ENCODE assay signal across 8 cellular contexts in genomic region chr1:236096660-236097482, GRCh38. TPM values are rescaled to one million over a fixed set of nuclear protein-coding genes. Genes with fewer than 3 reads are reported as not detected.
DNase-seq lines count a peak whose midpoint lies in the region; ATAC-seq and TF ChIP-seq lines count a peak whose summit lies in the region.
"Not testable (repeated sequence)": the region's sequence is repeated elsewhere in the genome, so short reads cannot be mapped to it uniquely, and the experiment has no call there.

No MANE protein-coding gene starts in this region.

- H3K27me3 Mint-ChIP-seq in activated CD8-positive, alpha-beta T cell treated with anti-CD3 and anti-CD28 coated beads for 36 hours = peaks cover 14% of the 10 kb centered on the region
- H3K27me3 Mint-ChIP-seq in osteocyte (ENCODE audit: unreplicated experiment) = not testable (repeated sequence)

- WGBS in body of pancreas, 2 donors = 54 to 58% methylated on average over 15 of the region's 15 CpGs

- not testable (repeated sequence) for H3K4me1 ChIP-seq in body of pancreas

- not testable (repeated sequence) for TF ChIP-seq POLR2A in body of pancreas (IDR thresholded peaks at IDR 0.05)

- not testable (repeated sequence) for H3K4me3 ChIP-seq in body of pancreas

- peak overlapping the region; percentile 11 for H3K4me3 Mint-ChIP-seq in activated CD8-positive, alpha-beta T cell treated with anti-CD3 and anti-CD28 coated beads for 36 hours
- not testable (repeated sequence) for H3K4me3 Mint-ChIP-seq in osteocyte (ENCODE audit: unreplicated experiment)

- POLR2A ChIA-PET in activated CD8-positive, alpha-beta T cell treated with anti-CD3 and anti-CD28 coated beads for 36 hours (lab: Charles Lee) = not testable (repeated sequence)

- H3K4me1 Mint-ChIP-seq in activated CD8-positive, alpha-beta T cell treated with anti-CD3 and anti-CD28 coated beads for 36 hours (ENCODE audit: low read depth); osteocyte (ENCODE audit: unreplicated experiment): not testable (repeated sequence)

- H3K9me3 Mint-ChIP-seq in activated CD8-positive, alpha-beta T cell treated with anti-CD3 and anti-CD28 coated beads for 36 hours = peaks cover 13% of the 10 kb centered on the region
- not testable (repeated sequence) for H3K9me3 Mint-ChIP-seq in osteocyte (ENCODE audit: unreplicated experiment)

- ATAC-seq in HG03521 (IDR thresholded peaks at IDR 0.05; ENCODE audit: unreplicated experiment) (peak; percentile 44), body of pancreas (peak; percentile 58)
- not testable (repeated sequence) for ATAC-seq in activated CD8-positive, alpha-beta T cell treated with anti-CD3 and anti-CD28 coated beads for 36 hours; left cardiac atrium

- not testable (repeated sequence) for H3K36me3 Mint-ChIP-seq in activated CD8-positive, alpha-beta T cell treated with anti-CD3 and anti-CD28 coated beads for 36 hours (ENCODE audit: low read depth); osteocyte (ENCODE audit: unreplicated experiment)

- TF ChIP-seq CTCF in activated CD8-positive, alpha-beta T cell treated with anti-CD3 and anti-CD28 coated beads for 36 hours (IDR thresholded peaks at IDR 0.05); body of pancreas (IDR thresholded peaks at IDR 0.05); osteocyte (IDR thresholded peaks at IDR 0.05): not testable (repeated sequence)

- not testable (repeated sequence) for H3K27me3 ChIP-seq in body of pancreas

- H3K9me3 ChIP-seq in body of pancreas = not testable (repeated sequence)

- not testable (repeated sequence) for H3K36me3 ChIP-seq in body of pancreas (replicated peaks in 1 of 2; ENCODE audit: insufficient read depth in 1 of 2, low read depth in 2 of 2)

- H3K27ac Mint-ChIP-seq in activated CD8-positive, alpha-beta T cell treated with anti-CD3 and anti-CD28 coated beads for 36 hours = peak overlapping the region; percentile 76
- H3K27ac Mint-ChIP-seq in osteocyte (ENCODE audit: unreplicated experiment) = peak overlapping the region; percentile 46

- CTCF ChIA-PET in activated CD8-positive, alpha-beta T cell treated with anti-CD3 and anti-CD28 coated beads for 36 hours (lab: Charles Lee) = not testable (repeated sequence)

- H3K27ac ChIP-seq in body of pancreas = peak overlapping the region; percentile 28 to 75 (median 43)

- DNase-seq in DMS 273 (lab: John Stamatoyannopoulos, UW; ENCODE audit: unreplicated experiment) (peak; percentile 82), OCI-M1 (lab: John Stamatoyannopoulos, UW) (peak; percentile 75), body of pancreas (peak; percentile 84 to 90 (median 84)), left cardiac atrium (peak; percentile 65), osteocyte (ENCODE audit: extremely low spot score, unreplicated experiment) (peak; percentile 97)
- DNase-seq in activated CD8-positive, alpha-beta T cell treated with anti-CD3 and anti-CD28 coated beads for 36 hours = peak; percentile 90
- peak; percentile 86 for DNase-seq in stimulated activated CD8-positive, alpha-beta memory T cell treated with anti-CD3 and anti-CD28 coated beads, Interleukin-4, amount 100 ng/mL, for 48 hours

- intact Hi-C loops in activated CD8-positive, alpha-beta T cell treated with anti-CD3 and anti-CD28 coated beads for 36 hours (cut with micrococcal nuclease); body of pancreas (cut with DNase I); left cardiac atrium (cut with DNase I): not testable (repeated sequence)

RNA-seq across cellular contexts. Expression of gene NID1, which starts 32.0 kb away (rescaled TPM):
- under 1 TPM; 0.04 to 0.07 TPM for total RNA-seq in activated CD8-positive, alpha-beta T cell treated with anti-CD3 and anti-CD28 coated beads for 36 hours
- 10 to 100 TPM; 28.5 to 58.0 TPM for total RNA-seq in body of pancreas
- 10 to 100 TPM; 70.6 to 86.8 TPM for total RNA-seq in left cardiac atrium
- total RNA-seq in osteocyte = 142 and 149 TPM in 2 replicates

RNA-seq across cellular contexts. Expression of gene GPR137B, which starts 45.5 kb away (rescaled TPM):
- total RNA-seq in activated CD8-positive, alpha-beta T cell treated with anti-CD3 and anti-CD28 coated beads for 36 hours = 1 to 10 TPM; 7.2 to 8.1 TPM
- total RNA-seq in body of pancreas (1 to 10 TPM; 3.3 to 3.9 TPM), left cardiac atrium (10 to 100 TPM; 20.6 to 25.0 TPM), osteocyte (17.3 and 19.8 TPM in 2 replicates)

Comparison
In these comparisons a context has a peak if more than half of its experiments do, and no peak if none do; other contexts are left out.
1. RNA of gene NID1, which starts 32.0 kb away (total RNA-seq): 142 to 149 TPM in osteocyte, 70.6 to 86.8 TPM in left cardiac atrium and 28.5 to 58.0 TPM in body of pancreas; 0.04 to 0.07 TPM in activated CD8-positive, alpha-beta T cell treated with anti-CD3 and anti-CD28 coated beads for 36 hours; every median in the first group is over 10 times any median in the second.
2. Peak in every context shown above with its lines, with median percentiles within 50 percentile points of each other: DNase-seq.